ENCODE assay signal across 1 cellular context in genomic region chr12:48814313-48815280, GRCh38.
TF ChIP-seq lines count a peak whose summit lies in the region.

No MANE protein-coding gene starts in this region.

TF ChIP-seq in K562, 482 proteins besides CTCF, POLR2A, EP300 and RAD21 (continued from another document):
- TF ChIP-seq HMGXB4 (CRISPR knock-in tag; IDR thresholded peaks at IDR 0.05), result peak; percentile 97; the same call in 1 of the 2 replicates
- TF ChIP-seq EWSR1 (IDR thresholded peaks at IDR 0.05; ENCODE audit: borderline replicate concordance, low read depth, partially characterized antibody), result no peak
- no peak for TF ChIP-seq PCBP2 (IDR thresholded peaks at IDR 0.05; ENCODE audit: low read depth, low read length, poor library complexity, severe bottlenecking)
